In genomic region chr6:19268117-19268516, GRCh38 we compare ENCODE assay signal across 27 cellular contexts.
DNase-seq lines count a peak whose midpoint lies in the region; ATAC-seq and TF ChIP-seq lines count a peak whose summit lies in the region.
"Had no signal": no experiment of that assay in that cellular context is flagged by ENCODE, and none has a peak within 500 bp of the region (broad histone marks: within the 10 kb centered on the region; RNA-seq: fewer than 3 reads in every experiment).

No MANE protein-coding gene starts in this region.

- H3K4me3 ChIP-seq in LNCaP clone FGC (ENCODE audit: low read depth, low read length) (no peak overlapping the region), mesendoderm (ENCODE audit: low read length) (no peak overlapping the region)
- H3K4me3 ChIP-seq: gastroesophageal sphincter, mucosa of descending colon, pancreas, right lobe of liver had no signal

- no peak for ATAC-seq in GM21360 (IDR thresholded peaks at IDR 0.05; ENCODE audit: unreplicated experiment)
- ATAC-seq in HG03039 (IDR thresholded peaks at IDR 0.05; ENCODE audit: unreplicated experiment), result no peak
- ATAC-seq: gastroesophageal sphincter, mucosa of descending colon, right lobe of liver, Right ventricle myocardium inferior had no signal

- H3K9ac ChIP-seq in mesendoderm (ENCODE audit: low read length), result no peak overlapping the region

- H3K79me2 ChIP-seq in mesendoderm (ENCODE audit: control insufficient read depth, insufficient read depth, low read length), result no peaks in the 10 kb centered on the region

- no peak overlapping the region for H3K56ac ChIP-seq in mesendoderm (ENCODE audit: low read length)

- H3K4ac ChIP-seq in mesendoderm (ENCODE audit: low read depth, low read length), result no peak overlapping the region

- peak; percentile 17 for DNase-seq in DMS153 (lab: John Stamatoyannopoulos, UW)
- peak; percentile 55 for DNase-seq in LNCaP clone FGC (ENCODE audit: low read depth)
- peak; percentile 31 for DNase-seq in astrocyte of the hippocampus (ENCODE audit: low read depth, low spot score)
- peak; percentile 10 for DNase-seq in mesendoderm
- no peak for DNase-seq in GM19238 (ENCODE audit: insufficient read length, low spot score)
- DNase-seq: activated CD4-positive, alpha-beta T cell treated with anti-CD3 and anti-CD28 coated beads, Interleukin-2, amount 10 ng/mL, durations not matched to agents 24 days and 14 days; activated gamma-delta T cell treated with Interleukin-2 at 50 U/mL for 16 hours; activated T-cell treated with anti-CD3 and anti-CD28 coated beads, Interleukin-2, amount 50 U/mL, for 24 hours; cerebellar nuclear complex; H7; IMR-90; mucosa of descending colon; NCI-H1092; NCI-H2029; NCI-H446; NCI-H774; nephron progenitor cell; pancreas; right lobe of liver; stimulated activated CD4-positive, alpha-beta T cell treated with anti-CD3 and anti-CD28 coated beads, Interleukin-12 subunit alpha, Interleukin-12 subunit beta, amount 100 ng/mL, for 4 hours; stimulated activated CD4-positive, alpha-beta T cell treated with anti-CD3 and anti-CD28 coated beads, Interleukin-4, amount 100 ng/mL, for 24 hours; substantia nigra; WERI-Rb-1 had no signal

- H2AK5ac ChIP-seq in mesendoderm (ENCODE audit: low read length), result no peak overlapping the region

- H3K4me1 ChIP-seq in mesendoderm (ENCODE audit: control insufficient read depth, low read depth, low read length), result no peaks in the 10 kb centered on the region
- H3K4me1 ChIP-seq: gastroesophageal sphincter, pancreas, right lobe of liver had no signal

- no CpG with 5 or more reads among the region's 2 CpGs for WGBS in mesendoderm (ENCODE audit: extremely low coverage, insufficient coverage, low lambda C conversion rate)

- H3K4me2 ChIP-seq in mesendoderm (ENCODE audit: low read length), result no peak overlapping the region

- no peak overlapping the region for H3K23ac ChIP-seq in mesendoderm (ENCODE audit: low read length)

- no peak for TF ChIP-seq CTCF in LNCaP clone FGC (IDR thresholded peaks at IDR 0.05; ENCODE audit: control insufficient read depth, extremely low read depth, insufficient read depth)

- no peak overlapping the region for H4K8ac ChIP-seq in mesendoderm (ENCODE audit: low read depth, low read length)

- no peak overlapping the region for H2BK5ac ChIP-seq in mesendoderm (ENCODE audit: low read length)

- no peaks in the 10 kb centered on the region for H3K27me3 ChIP-seq in mesendoderm (ENCODE audit: insufficient read depth, low read length, poor library complexity)
- H3K27me3 ChIP-seq: gastroesophageal sphincter, pancreas, right lobe of liver had no signal

- no peak overlapping the region for H2BK15ac ChIP-seq in mesendoderm (replicated peaks; ENCODE audit: low read depth)

- no peaks in the 10 kb centered on the region for H3K36me3 ChIP-seq in mesendoderm (ENCODE audit: control insufficient read depth, insufficient read depth, low read length)
- H3K36me3 ChIP-seq: gastroesophageal sphincter, pancreas, right lobe of liver, WERI-Rb-1 had no signal

- H3K79me1 ChIP-seq in mesendoderm (ENCODE audit: low read length), result no peaks in the 10 kb centered on the region

- no peak overlapping the region for H2BK120ac ChIP-seq in mesendoderm (ENCODE audit: low read depth, low read length)

- H4K5ac ChIP-seq in mesendoderm (ENCODE audit: low read length), result no peak overlapping the region

- H3K27ac ChIP-seq in mesendoderm (ENCODE audit: low read depth, low read length), result no peak overlapping the region
- H3K27ac ChIP-seq: gastroesophageal sphincter, right lobe of liver, WERI-Rb-1 had no signal

- no peak overlapping the region for H3K18ac ChIP-seq in mesendoderm (ENCODE audit: low read length)
